ENCODE assay signal across 20 cellular contexts in genomic region chr22:30586414-30586813, GRCh38. TPM values are rescaled to one million over a fixed set of nuclear protein-coding genes. Genes with fewer than 3 reads are reported as not detected.
DNase-seq lines count a peak whose midpoint lies in the region; ATAC-seq, FAIRE-seq and TF ChIP-seq lines count a peak whose summit lies in the region.
"Had no signal": no experiment of that assay in that cellular context is flagged by ENCODE, and none has a peak within 500 bp of the region (broad histone marks: within the 10 kb centered on the region; RNA-seq: fewer than 3 reads in every experiment).

No MANE protein-coding gene starts in this region.

- TF ChIP-seq EP300 in K562 (IDR thresholded peaks at IDR 0.05; ENCODE audit: low read length): no peak

- peaks cover 0 to 6% of the 10 kb centered on the region in 2 experiments; a peak in 2 of 5 replicates for H3K4me1 ChIP-seq in K562 (replicated peaks in 1 of 2; ENCODE audit: control insufficient read depth in 2 of 2, insufficient read depth in 2 of 2, low read length in 2 of 2)
- H3K4me1 ChIP-seq: BE2C had no signal

- no peak for FAIRE-seq in K562 (lab: Jason Lieb, UNC)
- FAIRE-seq: A204.1, G401.6, GM12892, H54 had no signal

- H3K9me3 ChIP-seq in K562 (replicated peaks; ENCODE audit: control insufficient read depth, insufficient read depth, low read depth, low read length): no peaks in the 10 kb centered on the region
- H3K9me3 ChIP-seq: BE2C; BLaER1 treated with 17β-estradiol and CSF1 and Interleukin-3, amounts not matched to agents 10 nM and 100 nM; HAP-1 had no signal

- no peak for TF ChIP-seq RAD21 in K562 (CRISPR knock-in tag; conservative IDR thresholded peaks at IDR 0.05 in 1 of 2, IDR thresholded peaks at IDR 0.05 in 1 of 2)

- no peaks in the 10 kb centered on the region for H3K27me3 ChIP-seq in K562 (ENCODE audit: control insufficient read depth in 2 of 2, insufficient read depth in 2 of 2, low read length in 2 of 2)
- H3K27me3 ChIP-seq: BE2C; BLaER1 treated with 17β-estradiol and CSF1 and Interleukin-3, amounts not matched to agents 10 nM and 100 nM had no signal

- H3K4me3 ChIP-seq in K562: no peak overlapping the region
- H3K4me3 ChIP-seq: BLaER1 treated with 17β-estradiol and CSF1 and Interleukin-3, amounts not matched to agents 10 nM and 100 nM; HAP-1 had no signal

- no peak overlapping the region for H3K4me3 Mint-ChIP-seq in CD14-positive monocyte
- H3K4me3 Mint-ChIP-seq in nephron progenitor cell: no peak overlapping the region
- H3K4me3 Mint-ChIP-seq in natural killer cell treated with Interleukin-12 subunit alpha and Interleukin-12 subunit beta and Interleukin-15 and Interleukin-18, amount 100 ng/mL, for 72 hours: no peak overlapping the region
- H3K4me3 Mint-ChIP-seq: CD4-positive, alpha-beta memory T cell had no signal

- no peaks in the 10 kb centered on the region for H3K27me3 Mint-ChIP-seq in CD14-positive monocyte (ENCODE audit: low read depth in 3 of 3)
- H3K27me3 Mint-ChIP-seq in nephron progenitor cell (ENCODE audit: low read depth, poor library complexity): no peaks in the 10 kb centered on the region
- no peaks in the 10 kb centered on the region for H3K27me3 Mint-ChIP-seq in natural killer cell treated with Interleukin-12 subunit alpha and Interleukin-12 subunit beta and Interleukin-15 and Interleukin-18, amount 100 ng/mL, for 72 hours
- H3K27me3 Mint-ChIP-seq: CD4-positive, alpha-beta memory T cell had no signal

- in situ Hi-C loops in K562 (cut with MboI): no loop called here

- H3K9me3 Mint-ChIP-seq in CD14-positive monocyte (no peaks in the 10 kb centered on the region), nephron progenitor cell (no peaks in the 10 kb centered on the region)
- no peaks in the 10 kb centered on the region for H3K9me3 Mint-ChIP-seq in natural killer cell treated with Interleukin-12 subunit alpha and Interleukin-12 subunit beta and Interleukin-15 and Interleukin-18, amount 100 ng/mL, for 72 hours
- H3K9me3 Mint-ChIP-seq: CD4-positive, alpha-beta memory T cell had no signal

- H4K20me1 ChIP-seq in K562 (replicated peaks; ENCODE audit: control insufficient read depth, insufficient read depth, low read length): no peaks in the 10 kb centered on the region

- H2AFZ ChIP-seq in K562 (ENCODE audit: low read depth, low read length): no peak overlapping the region

- DNase-seq in CD14-positive monocyte (ENCODE audit: low spot score) (no peak), K562 (ENCODE audit: extremely low read depth in 1 of 4, low spot score in 3 of 4) (no peak), nephron progenitor cell (no peak), NCI-H526 treated with DMSO at 0.1 percent for 48 hours (lab: John Stamatoyannopoulos, UW) (no peak), AML-193 (lab: John Stamatoyannopoulos, UW) (no peak)
- no peak for DNase-seq in natural killer cell treated with Interleukin-12 subunit alpha and Interleukin-12 subunit beta and Interleukin-15 and Interleukin-18, amount 100 ng/mL, for 72 hours (ENCODE audit: low spot score)
- DNase-seq: BE2C; Calu3; CD4-positive, alpha-beta memory T cell; COR-L47; DMS153; DND-41; GOT3 had no signal

- no peak overlapping the region for H3K27ac ChIP-seq in K562 (ENCODE audit: extremely low read depth, low read depth, low read length)
- H3K27ac ChIP-seq: 22Rv1; BLaER1 treated with 17β-estradiol and CSF1 and Interleukin-3, amounts not matched to agents 10 nM and 100 nM had no signal

- no peak overlapping the region for H3K9ac ChIP-seq in K562 (ENCODE audit: insufficient read depth in 1 of 2, low read depth in 2 of 2, low read length in 2 of 2)
- H3K9ac ChIP-seq: BLaER1 treated with 17β-estradiol and CSF1 and Interleukin-3, amounts not matched to agents 10 nM and 100 nM had no signal

- peaks cover 5% of the 10 kb centered on the region for H3K4me1 Mint-ChIP-seq in CD14-positive monocyte
- no peaks in the 10 kb centered on the region for H3K4me1 Mint-ChIP-seq in nephron progenitor cell
- peaks cover 2 to 4% of the 10 kb centered on the region in 2 donors for H3K4me1 Mint-ChIP-seq in natural killer cell treated with Interleukin-12 subunit alpha and Interleukin-12 subunit beta and Interleukin-15 and Interleukin-18, amount 100 ng/mL, for 72 hours (ENCODE audit: low read depth in 2 of 2)

- H3K36me3 ChIP-seq in K562 (ENCODE audit: control insufficient read depth, insufficient read depth, low read length): peaks cover 90% of the 10 kb centered on the region

- WGBS in K562 (ENCODE audit: insufficient coverage, low coverage, missing lambda C conversion rate): 98% methylated on average over 5 of the region's 8 CpGs

- H3K9me1 ChIP-seq in K562 (ENCODE audit: control insufficient read depth, insufficient read depth, low read length): no peaks in the 10 kb centered on the region

- intact Hi-C loops in CD14-positive monocyte (cut with micrococcal nuclease): no loop called here
- intact Hi-C loops in K562 (cut with micrococcal nuclease): no loop called here

- POLR2A ChIA-PET in K562 (lab: Yijun Ruan, JAX): interaction anchor here (1.2 kb wide), 1 partner anchor 10 kb away, joined by 3 read pairs; no protein-coding TSS in a partner anchor

- H3K36me3 Mint-ChIP-seq in CD14-positive monocyte (peaks cover 71 to 84% of the 10 kb centered on the region in 2 donors), nephron progenitor cell (ENCODE audit: low read depth) (peaks cover 30% of the 10 kb centered on the region)
- H3K36me3 Mint-ChIP-seq in natural killer cell treated with Interleukin-12 subunit alpha and Interleukin-12 subunit beta and Interleukin-15 and Interleukin-18, amount 100 ng/mL, for 72 hours: peaks cover 5% of the 10 kb centered on the region

- H3K79me2 ChIP-seq in K562 (ENCODE audit: control insufficient read depth, insufficient read depth, low read length): peaks cover 27% of the 10 kb centered on the region

- ATAC-seq in K562: no peak
- ATAC-seq in natural killer cell treated with Interleukin-12 subunit alpha and Interleukin-12 subunit beta and Interleukin-15 and Interleukin-18, amount 100 ng/mL, for 72 hours: no peak

- TF ChIP-seq CTCF in CD14-positive monocyte (IDR thresholded peaks at IDR 0.05) (no peak), K562 (IDR thresholded peaks at IDR 0.05 in 2 of 3, conservative IDR thresholded peaks at IDR 0.05 in 1 of 3; ENCODE audit: insufficient read depth in 2 of 3, low read depth in 1 of 3, low read length in 3 of 3) (no peak), nephron progenitor cell (IDR thresholded peaks at IDR 0.05) (no peak)

- CTCF ChIA-PET in K562 (lab: Yijun Ruan, JAX; ENCODE audit: low intra/inter-chr PET ratio): no interaction called here

- TF ChIP-seq POLR2A in K562 (conservative IDR thresholded peaks at IDR 0.05): no peak

- H3K27ac Mint-ChIP-seq in CD14-positive monocyte (peak overlapping the region in 5 of 7 donors; percentile 11 to 81 (median 26)), nephron progenitor cell (peak overlapping the region; percentile 66)
- no peak overlapping the region for H3K27ac Mint-ChIP-seq in natural killer cell treated with Interleukin-12 subunit alpha and Interleukin-12 subunit beta and Interleukin-15 and Interleukin-18, amount 100 ng/mL, for 72 hours
- H3K27ac Mint-ChIP-seq: CD4-positive, alpha-beta memory T cell had no signal

- no TSS peak for BruUV-seq in K562 (replicated peaks; lab: Mats Ljungman, UMichigan)

- no peak overlapping the region for H3K4me2 ChIP-seq in K562 (ENCODE audit: insufficient read depth, low read length)
- H3K4me2 ChIP-seq: BLaER1 treated with 17β-estradiol and CSF1 and Interleukin-3, amounts not matched to agents 10 nM and 100 nM had no signal

RNA-seq across cellular contexts. Expression of gene PES1, which starts 5.3 kb away (rescaled TPM):
- polyA plus RNA-seq in CD14-positive monocyte (10 to 100 TPM; 32.2 to 36.6 TPM), K562 (2011; rRNA removed) (85.2 and 95.3 TPM in 2 replicates), K562 (2014; fragmentation: Illumina TruSeq; extraction: Trizol) (117 and 127 TPM in 2 replicates), K562 (2014; fragmentation: Nextera tagmentation; extraction: Ambion mirVana) (1 to 10 TPM; 6.5 to 8.2 TPM), K562 (2014; rRNA removed) (83.8 and 94.3 TPM in 2 replicates)
- 71.4 and 154 TPM in 2 replicates for total RNA-seq in K562 (2011; cell fraction: chromatin; rRNA removed; ENCODE audit: low replicate concordance)
- total RNA-seq in K562 (2011; cell fraction: nucleolus; rRNA removed): 93.2 and 100 TPM in 2 replicates
- 58.0 and 70.3 TPM in 2 replicates for total RNA-seq in K562 (2011; cell fraction: nucleoplasm; rRNA removed)
- total RNA-seq in K562 (2014; rRNA removed) (154 and 158 TPM in 2 replicates), K562 (2014; rRNA removed; fragmentation: Illumina TruSeq; extraction: Trizol) (83.0 and 89.9 TPM in 2 replicates), K562 (2015; rRNA removed; fragmentation: Illumina TruSeq; extraction: Trizol) (117 and 126 TPM in 2 replicates), K562 (2021) (136 and 151 TPM in 2 replicates)
- polyA plus RNA-seq in K562 (2011; cell fraction: cytosol; rRNA removed): 105 and 226 TPM in 2 replicates
- 99.8 and 134 TPM in 2 replicates for polyA plus RNA-seq in K562 (2011; cell fraction: nucleus; rRNA removed)
- polyA plus RNA-seq in K562 (2012): 61.0 and 83.5 TPM in 2 replicates
- polyA minus RNA-seq in K562 (2011; rRNA and poly(A)+ RNA removed): 104 and 142 TPM in 2 replicates
- 65.7 and 82.8 TPM in 2 replicates for polyA minus RNA-seq in K562 (2011; cell fraction: cytosol; rRNA and poly(A)+ RNA removed)
- 48.7 and 75.2 TPM in 2 replicates for polyA minus RNA-seq in K562 (2011; cell fraction: nucleus; rRNA and poly(A)+ RNA removed)
- 100 to 1,000 TPM in 1 of 2 donors, 10 to 100 TPM in 1; 94.5 to 173 TPM for total RNA-seq in natural killer cell treated with Interleukin-12 subunit alpha and Interleukin-12 subunit beta and Interleukin-15 and Interleukin-18, amount 100 ng/mL, for 72 hours

RNA-seq across cellular contexts. Expression of gene GAL3ST1, which starts 11.9 kb away (rescaled TPM):
- polyA plus RNA-seq in CD14-positive monocyte: not detected
- 1.4 TPM in 1 of 2 replicates, not detected in the other for total RNA-seq in K562 (2011; cell fraction: chromatin; rRNA removed; ENCODE audit: low replicate concordance)
- 3.0 and 3.9 TPM in 2 replicates for total RNA-seq in K562 (2011; cell fraction: nucleolus; rRNA removed)
- total RNA-seq in K562 (2011; cell fraction: nucleoplasm; rRNA removed): 1.5 and 1.6 TPM in 2 replicates
- total RNA-seq in K562 (2014; rRNA removed): 0.45 and 1.3 TPM in 2 replicates
- 0.15 TPM in 1 of 2 replicates, not detected in the other for total RNA-seq in K562 (2014; rRNA removed; fragmentation: Illumina TruSeq; extraction: Trizol)
- 0.38 and 0.43 TPM in 2 replicates for total RNA-seq in K562 (2015; rRNA removed; fragmentation: Illumina TruSeq; extraction: Trizol)
- total RNA-seq in K562 (2021): 1.5 and 1.6 TPM in 2 replicates
- polyA plus RNA-seq in K562 (2011; rRNA removed): 0.10 and 0.79 TPM in 2 replicates
- 1.1 and 1.7 TPM in 2 replicates for polyA plus RNA-seq in K562 (2011; cell fraction: cytosol; rRNA removed)
- polyA plus RNA-seq in K562 (2011; cell fraction: nucleus; rRNA removed): 0.40 and 0.63 TPM in 2 replicates
- 0.83 and 2.2 TPM in 2 replicates for polyA plus RNA-seq in K562 (2012)
- polyA plus RNA-seq in K562 (2014; fragmentation: Illumina TruSeq; extraction: Trizol): 0.22 and 0.72 TPM in 2 replicates
- polyA plus RNA-seq in K562 (2014; fragmentation: Nextera tagmentation; extraction: Ambion mirVana): under 1 TPM in 1 of 2 experiments, not detected in 1; 0.03 TPM
- polyA plus RNA-seq in K562 (2014; rRNA removed): 0.80 and 1.9 TPM in 2 replicates
- 0.25 TPM in 1 of 2 replicates, not detected in the other for polyA minus RNA-seq in K562 (2011; rRNA and poly(A)+ RNA removed)
- 1.1 TPM in 1 of 2 replicates, not detected in the other for polyA minus RNA-seq in K562 (2011; cell fraction: cytosol; rRNA and poly(A)+ RNA removed)
- 0.13 and 0.33 TPM in 2 replicates for polyA minus RNA-seq in K562 (2011; cell fraction: nucleus; rRNA and poly(A)+ RNA removed)
- total RNA-seq in natural killer cell treated with Interleukin-12 subunit alpha and Interleukin-12 subunit beta and Interleukin-15 and Interleukin-18, amount 100 ng/mL, for 72 hours: not detected

RNA-seq across cellular contexts. Expression of gene TCN2, which starts 20.6 kb away (rescaled TPM):
- 10 to 100 TPM; 45.0 to 51.7 TPM for polyA plus RNA-seq in CD14-positive monocyte
- 4.2 and 11.1 TPM in 2 replicates for total RNA-seq in K562 (2011; cell fraction: chromatin; rRNA removed; ENCODE audit: low replicate concordance)
- total RNA-seq in K562 (2011; cell fraction: nucleolus; rRNA removed): 6.1 and 8.5 TPM in 2 replicates
- 4.6 and 5.1 TPM in 2 replicates for total RNA-seq in K562 (2011; cell fraction: nucleoplasm; rRNA removed)
- total RNA-seq in K562 (2014; rRNA removed): 1.4 and 1.6 TPM in 2 replicates
- 1.3 and 1.4 TPM in 2 replicates for total RNA-seq in K562 (2014; rRNA removed; fragmentation: Illumina TruSeq; extraction: Trizol)
- total RNA-seq in K562 (2015; rRNA removed; fragmentation: Illumina TruSeq; extraction: Trizol): 1.9 and 2.1 TPM in 2 replicates
- total RNA-seq in K562 (2021): 1.4 and 2.0 TPM in 2 replicates
- polyA plus RNA-seq in K562 (2011; rRNA removed): 1.2 and 1.7 TPM in 2 replicates
- 1.7 and 4.4 TPM in 2 replicates for polyA plus RNA-seq in K562 (2011; cell fraction: cytosol; rRNA removed)
- 1.0 and 1.9 TPM in 2 replicates for polyA plus RNA-seq in K562 (2011; cell fraction: nucleus; rRNA removed)
- polyA plus RNA-seq in K562 (2012): 3.4 and 5.8 TPM in 2 replicates
- 2.5 and 2.7 TPM in 2 replicates for polyA plus RNA-seq in K562 (2014; fragmentation: Illumina TruSeq; extraction: Trizol)
- 1 to 10 TPM; 4.8 to 5.4 TPM for polyA plus RNA-seq in K562 (2014; fragmentation: Nextera tagmentation; extraction: Ambion mirVana)
- 0.88 and 1.5 TPM in 2 replicates for polyA plus RNA-seq in K562 (2014; rRNA removed)
- polyA minus RNA-seq in K562 (2011; rRNA and poly(A)+ RNA removed): 0.63 and 1.9 TPM in 2 replicates
- polyA minus RNA-seq in K562 (2011; cell fraction: cytosol; rRNA and poly(A)+ RNA removed): 2.4 TPM in 1 of 2 replicates, not detected in the other
- polyA minus RNA-seq in K562 (2011; cell fraction: nucleus; rRNA and poly(A)+ RNA removed): 0.78 and 1.8 TPM in 2 replicates
- total RNA-seq in natural killer cell treated with Interleukin-12 subunit alpha and Interleukin-12 subunit beta and Interleukin-15 and Interleukin-18, amount 100 ng/mL, for 72 hours: under 1 TPM in 1 of 2 donors, not detected in 1; 0.19 TPM

RNA-seq across cellular contexts. Expression of gene SEC14L6, which starts 39.9 kb away (rescaled TPM):
- polyA plus RNA-seq in CD14-positive monocyte (not detected), K562 (2011; rRNA removed) (5.0 and 6.1 TPM in 2 replicates), K562 (2014; fragmentation: Illumina TruSeq; extraction: Trizol) (4.0 and 4.1 TPM in 2 replicates), K562 (2014; fragmentation: Nextera tagmentation; extraction: Ambion mirVana) (under 1 TPM; 0.29 to 0.39 TPM), K562 (2014; rRNA removed) (1.7 and 2.3 TPM in 2 replicates)
- total RNA-seq in K562 (2011; cell fraction: chromatin; rRNA removed; ENCODE audit: low replicate concordance): 5.1 and 11.8 TPM in 2 replicates
- 5.3 and 5.5 TPM in 2 replicates for total RNA-seq in K562 (2011; cell fraction: nucleolus; rRNA removed)
- total RNA-seq in K562 (2011; cell fraction: nucleoplasm; rRNA removed): 4.3 and 6.0 TPM in 2 replicates
- total RNA-seq in K562 (2014; rRNA removed) (1.5 and 1.8 TPM in 2 replicates), K562 (2014; rRNA removed; fragmentation: Illumina TruSeq; extraction: Trizol) (1.9 and 2.0 TPM in 2 replicates), K562 (2015; rRNA removed; fragmentation: Illumina TruSeq; extraction: Trizol) (1.6 and 2.2 TPM in 2 replicates), K562 (2021) (1.6 and 2.6 TPM in 2 replicates)
- polyA plus RNA-seq in K562 (2011; cell fraction: cytosol; rRNA removed): 5.1 and 8.0 TPM in 2 replicates
- polyA plus RNA-seq in K562 (2011; cell fraction: nucleus; rRNA removed): 6.2 and 8.4 TPM in 2 replicates
- polyA plus RNA-seq in K562 (2012): 2.1 and 2.8 TPM in 2 replicates
- polyA minus RNA-seq in K562 (2011; rRNA and poly(A)+ RNA removed): 0.99 and 5.1 TPM in 2 replicates
- 1.4 and 3.9 TPM in 2 replicates for polyA minus RNA-seq in K562 (2011; cell fraction: cytosol; rRNA and poly(A)+ RNA removed)
- polyA minus RNA-seq in K562 (2011; cell fraction: nucleus; rRNA and poly(A)+ RNA removed): 1.4 and 2.3 TPM in 2 replicates
- not detected for total RNA-seq in natural killer cell treated with Interleukin-12 subunit alpha and Interleukin-12 subunit beta and Interleukin-15 and Interleukin-18, amount 100 ng/mL, for 72 hours
- total RNA-seq: CD4-positive, alpha-beta memory T cell had no signal
- polyA plus RNA-seq: CD4-positive, alpha-beta memory T cell had no signal

RNA-seq across cellular contexts. Expression of gene SLC35E4, which starts 49.2 kb away (rescaled TPM):
- polyA plus RNA-seq in CD14-positive monocyte: 1 to 10 TPM; 1.4 to 2.4 TPM
- 1.3 and 3.7 TPM in 2 replicates for total RNA-seq in K562 (2011; cell fraction: chromatin; rRNA removed; ENCODE audit: low replicate concordance)
- 2.9 and 4.3 TPM in 2 replicates for total RNA-seq in K562 (2011; cell fraction: nucleolus; rRNA removed)
- 2.7 TPM in 2 replicates for total RNA-seq in K562 (2011; cell fraction: nucleoplasm; rRNA removed)
- 1.6 and 2.3 TPM in 2 replicates for total RNA-seq in K562 (2014; rRNA removed)
- 0.32 and 0.36 TPM in 2 replicates for total RNA-seq in K562 (2014; rRNA removed; fragmentation: Illumina TruSeq; extraction: Trizol)
- total RNA-seq in K562 (2015; rRNA removed; fragmentation: Illumina TruSeq; extraction: Trizol): 0.83 and 1.0 TPM in 2 replicates
- total RNA-seq in K562 (2021): 1.6 and 1.7 TPM in 2 replicates
- polyA plus RNA-seq in K562 (2011; rRNA removed): 0.79 and 0.88 TPM in 2 replicates
- polyA plus RNA-seq in K562 (2011; cell fraction: cytosol; rRNA removed): 0.86 and 3.2 TPM in 2 replicates
- polyA plus RNA-seq in K562 (2011; cell fraction: nucleus; rRNA removed): 0.44 and 0.95 TPM in 2 replicates
- 1.1 and 1.5 TPM in 2 replicates for polyA plus RNA-seq in K562 (2012)
- polyA plus RNA-seq in K562 (2014; fragmentation: Illumina TruSeq; extraction: Trizol): 0.54 and 0.58 TPM in 2 replicates
- polyA plus RNA-seq in K562 (2014; fragmentation: Nextera tagmentation; extraction: Ambion mirVana): under 1 TPM in 1 of 2 experiments, not detected in 1; 0.06 TPM
- 1.1 TPM in 2 replicates for polyA plus RNA-seq in K562 (2014; rRNA removed)
- polyA minus RNA-seq in K562 (2011; rRNA and poly(A)+ RNA removed): 0.36 and 0.46 TPM in 2 replicates
- polyA minus RNA-seq in K562 (2011; cell fraction: cytosol; rRNA and poly(A)+ RNA removed): 0.91 and 1.5 TPM in 2 replicates
- 1.1 and 1.3 TPM in 2 replicates for polyA minus RNA-seq in K562 (2011; cell fraction: nucleus; rRNA and poly(A)+ RNA removed)
- 1 to 10 TPM; 3.4 to 6.8 TPM for total RNA-seq in natural killer cell treated with Interleukin-12 subunit alpha and Interleukin-12 subunit beta and Interleukin-15 and Interleukin-18, amount 100 ng/mL, for 72 hours

Comparison
In these comparisons a context has a peak if more than half of its experiments do, and no peak if none do; other contexts are left out.
1. H3K27ac Mint-ChIP-seq: peak in CD14-positive monocyte (5 of 7) and nephron progenitor cell (single experiment); none in natural killer cell treated with Interleukin-12 subunit alpha and Interleukin-12 subunit beta and Interleukin-15 and Interleukin-18, amount 100 ng/mL, for 72 hours (0 of 2).